8 cellular contexts compared by ENCODE assay signal in the genomic region with DNA sequence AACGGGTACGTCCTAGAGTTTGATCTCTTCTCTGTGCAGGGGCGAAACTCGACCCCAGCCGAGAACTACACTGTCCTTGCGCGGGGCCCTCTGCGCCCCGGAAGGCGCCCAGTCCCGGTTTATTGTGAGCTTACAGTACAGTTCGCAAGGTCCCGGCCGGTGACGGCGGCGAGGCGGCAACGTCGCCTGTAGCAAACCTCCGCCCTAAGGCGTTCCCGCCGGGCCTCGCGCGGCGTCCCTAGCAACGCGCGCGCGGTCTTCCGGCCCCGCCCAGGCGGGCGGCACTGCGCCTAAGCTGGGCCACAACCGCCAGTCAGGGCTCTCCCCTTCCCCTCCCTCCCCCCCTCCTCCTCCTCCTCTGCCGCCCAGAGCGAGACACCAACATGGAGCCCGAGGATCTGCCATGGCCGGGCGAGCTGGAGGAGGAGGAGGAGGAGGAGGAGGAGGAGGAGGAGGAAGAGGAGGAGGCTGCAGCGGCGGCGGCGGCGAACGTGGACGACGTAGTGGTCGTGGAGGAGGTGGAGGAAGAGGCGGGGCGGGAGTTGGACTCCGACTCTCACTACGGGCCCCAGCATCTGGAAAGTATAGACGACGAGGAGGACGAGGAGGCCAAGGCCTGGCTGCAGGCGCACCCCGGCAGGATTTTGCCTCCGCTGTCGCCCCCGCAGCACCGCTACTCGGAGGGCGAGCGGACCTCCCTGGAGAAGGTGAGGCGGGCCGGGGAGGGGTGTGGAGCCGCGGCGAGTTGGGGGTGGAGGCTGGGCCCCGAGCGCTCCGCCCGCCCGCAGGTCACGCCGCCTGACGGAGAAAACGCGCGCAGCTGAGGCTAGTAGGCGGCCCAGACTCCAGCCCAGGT. TPM values are rescaled to one million over a fixed set of nuclear protein-coding genes. Genes with fewer than 3 reads are reported as not detected.
A peak's percentile ranks its signal among the peaks of the same experiment; 100 is the strongest.
DNase-seq lines count a peak whose midpoint lies in the region; FAIRE-seq and TF ChIP-seq lines count a peak whose summit lies in the region.

TSS of gene ALMS1 (plus strand) at position 351 of the 856 bp plus-strand sequence. CDS start at position 384, 33 bp downstream.

- peak within 1 kb of the TSS; percentile 62 for H3K27ac ChIP-seq in SJSA1
- H3K27ac ChIP-seq in neuronal stem cell (replicated peaks; ENCODE audit: low read length), result peak within 1 kb of the TSS; percentile 95
- H3K27ac ChIP-seq in subcutaneous abdominal adipose tissue (ENCODE audit: low read depth, low read length), result peak within 1 kb of the TSS; percentile 81

- peaks cover 19% of the 10 kb centered on the region for H3K4me1 ChIP-seq in SJSA1 (replicated peaks)
- peaks cover 6 to 10% of the 10 kb centered on the region in 2 donors for H3K4me1 ChIP-seq in neuronal stem cell (ENCODE audit: control insufficient read depth in 2 of 2, insufficient read depth in 1 of 2, low read depth in 1 of 2, low read length in 2 of 2)
- peaks cover 2 to 22% (median 15%) of the 10 kb centered on the region in 5 donors for H3K4me1 ChIP-seq in subcutaneous abdominal adipose tissue (ENCODE audit: control insufficient read depth in 5 of 5, insufficient read depth in 5 of 5, low read length in 5 of 5)

- H3K4me2 ChIP-seq in neuronal stem cell (ENCODE audit: insufficient read depth, low read length, poor library complexity, severe bottlenecking), result peak within 1 kb of the TSS; percentile 69

- H3K4ac ChIP-seq in neuronal stem cell (ENCODE audit: low read length), result no peak within 1 kb of the TSS

- peak within 1 kb of the TSS; percentile 95 for H3K14ac ChIP-seq in neuronal stem cell (ENCODE audit: low read length)

- H2BK5ac ChIP-seq in neuronal stem cell (ENCODE audit: low read length), result peak within 1 kb of the TSS; percentile 96

- H4K8ac ChIP-seq in neuronal stem cell (ENCODE audit: low read depth, low read length), result no peak within 1 kb of the TSS

- H3K36me3 ChIP-seq in GM06990 (ENCODE audit: control insufficient read depth, insufficient read depth, low read length) (no peaks in the 10 kb centered on the region), SJSA1 (no peaks in the 10 kb centered on the region), neuronal stem cell (replicated peaks in 1 of 2; ENCODE audit: control insufficient read depth in 2 of 2, insufficient read depth in 2 of 2, low read length in 2 of 2) (no peaks in the 10 kb centered on the region), subcutaneous abdominal adipose tissue (ENCODE audit: control insufficient read depth in 5 of 5, insufficient read depth in 5 of 5, low read length in 5 of 5) (no peaks in the 10 kb centered on the region)

- FAIRE-seq in frontal cortex (lab: Jason Lieb, UNC), result no peak

- H3K9me3 ChIP-seq in SJSA1 (replicated peaks) (no peaks in the 10 kb centered on the region; the same call in 1 of the 2 replicates), neuronal stem cell (replicated peaks in 1 of 2; ENCODE audit: control insufficient read depth in 2 of 2, insufficient read depth in 1 of 2, low read depth in 1 of 2, low read length in 2 of 2) (no peaks in the 10 kb centered on the region), subcutaneous abdominal adipose tissue (ENCODE audit: control insufficient read depth in 5 of 5, low read length in 5 of 5) (no peaks in the 10 kb centered on the region)

- peaks cover 6% of the 10 kb centered on the region for H3K79me1 ChIP-seq in neuronal stem cell (ENCODE audit: low read depth, low read length)

- H2BK12ac ChIP-seq in neuronal stem cell (ENCODE audit: low read length), result peak within 1 kb of the TSS; percentile 97

- TF ChIP-seq CTCF in GM06990 (IDR thresholded peaks at IDR 0.05; ENCODE audit: insufficient read depth, low read length, poor library complexity, severe bottlenecking), result no peak
- no peak for TF ChIP-seq CTCF in HFF-Myc (IDR thresholded peaks at IDR 0.05; ENCODE audit: low read depth, low read length, missing control alignments)

- H2AK5ac ChIP-seq in neuronal stem cell (ENCODE audit: low read depth, low read length), result no peak within 1 kb of the TSS

- peak within 1 kb of the TSS; percentile 99 for H3K9ac ChIP-seq in neuronal stem cell (ENCODE audit: low read depth, low read length, poor library complexity)
- peak within 1 kb of the TSS; percentile 79 to 94 (median 87) for H3K9ac ChIP-seq in subcutaneous abdominal adipose tissue (ENCODE audit: low read length in 5 of 5)

- H2BK120ac ChIP-seq in neuronal stem cell (ENCODE audit: low read depth, low read length), result no peak within 1 kb of the TSS

- H3K23ac ChIP-seq in neuronal stem cell (ENCODE audit: low read depth, low read length, poor library complexity), result peak within 1 kb of the TSS; percentile 97

- peak within 1 kb of the TSS; percentile 90 for H3K4me3 ChIP-seq in GM06990 (replicated peaks; ENCODE audit: low read depth, low read length)
- H3K4me3 ChIP-seq in HFF-Myc (replicated peaks; ENCODE audit: low read depth, low read length), result peak within 1 kb of the TSS; percentile 61
- H3K4me3 ChIP-seq in SJSA1, result peak within 1 kb of the TSS; percentile 74
- peak within 1 kb of the TSS; percentile 73 to 95 for H3K4me3 ChIP-seq in neuronal stem cell (ENCODE audit: low read length in 2 of 2)
- H3K4me3 ChIP-seq in subcutaneous abdominal adipose tissue (ENCODE audit: low read depth in 1 of 5, low read length in 5 of 5), result peak within 1 kb of the TSS; percentile 77 to 98 (median 93)

- H3K18ac ChIP-seq in neuronal stem cell (ENCODE audit: low read length), result peak within 1 kb of the TSS; percentile 98

- H2AFZ ChIP-seq in neuronal stem cell (ENCODE audit: low read length), result peak within 1 kb of the TSS; percentile 96

- DNase-seq in GM06990 (ENCODE audit: extremely low read depth, insufficient read length), result peak; percentile 97
- peak; percentile 59 for DNase-seq in HFF-Myc (ENCODE audit: extremely low read depth, low read depth)
- peak; percentile 88 for DNase-seq in MV-4-11 (lab: John Stamatoyannopoulos, UW)
- DNase-seq in SJSA1 (ENCODE audit: low read depth in 1 of 2, low spot score in 2 of 2), result peak; percentile 88 to 90
- peak; percentile 66 to 85 (median 72) for DNase-seq in activated naive CD4-positive, alpha-beta T cell (lab: John Stamatoyannopoulos, UW)
- peak; percentile 90 to 91 for DNase-seq in frontal cortex (ENCODE audit: low spot score in 2 of 2)
- peak; percentile 84 for DNase-seq in neuronal stem cell (ENCODE audit: low spot score)

- H2BK15ac ChIP-seq in neuronal stem cell (ENCODE audit: low read length), result peak within 1 kb of the TSS; percentile 38

- WGBS in neuronal stem cell (ENCODE audit: extremely low coverage in 2 of 2, insufficient read length in 2 of 2, insufficient replicate concordance in 1 of 2), 2 donors, result no CpG with 5 or more reads among the region's 86 CpGs

- no peak within 1 kb of the TSS for H4K91ac ChIP-seq in neuronal stem cell (ENCODE audit: low read depth, low read length, poor library complexity)

- no peaks in the 10 kb centered on the region for H3K27me3 ChIP-seq in GM06990 (replicated peaks; ENCODE audit: control insufficient read depth, insufficient read depth, low read length)
- no peaks in the 10 kb centered on the region for H3K27me3 ChIP-seq in SJSA1 (replicated peaks)
- peaks cover 0 to 26% (median 3%) of the 10 kb centered on the region in 3 experiments for H3K27me3 ChIP-seq in neuronal stem cell (ENCODE audit: control insufficient read depth in 3 of 3, insufficient read depth in 3 of 3, low read depth in 1 of 3, low read length in 3 of 3)
- H3K27me3 ChIP-seq in subcutaneous abdominal adipose tissue (ENCODE audit: control insufficient read depth in 5 of 5, insufficient read depth in 4 of 5, low read length in 5 of 5), result no peaks in the 10 kb centered on the region

RNA-seq across cellular contexts. Expression of gene ALMS1, which starts in this region (rescaled TPM):
- 12.8 and 22.3 TPM in 2 replicates for total RNA-seq in SJSA1 (2014; rRNA removed; shearing (Covaris generic))
- total RNA-seq in frontal cortex, result 61.1 TPM
- 9.5 TPM for polyA plus RNA-seq in neuronal stem cell (2013, experiment 1 of 2)
- polyA plus RNA-seq in neuronal stem cell (2013, experiment 2 of 2), result 8.1 TPM

Comparison
In these comparisons a context has a peak if more than half of its experiments do, and no peak if none do; other contexts are left out.
1. Peak in every context shown above with its lines: DNase-seq, H3K4me3 ChIP-seq and H3K27ac ChIP-seq.